Comparison of ENCODE assay signal across 2 cellular contexts in genomic region chr3:197465197-197465995, GRCh38.
TF ChIP-seq lines count a peak whose summit lies in the region.

No MANE protein-coding gene starts in this region.

TF ChIP-seq in A549, 52 proteins besides CTCF, POLR2A, EP300 and RAD21 (continued from another document):
- TF ChIP-seq MYC (IDR thresholded peaks at IDR 0.05; ENCODE audit: borderline replicate concordance, low read length), result no peak
- no peak for TF ChIP-seq PHF8 (IDR thresholded peaks at IDR 0.05; ENCODE audit: borderline replicate concordance, low read depth)
- TF ChIP-seq NR3C1 (IDR thresholded peaks at IDR 0.05), result no peak
- TF ChIP-seq POLR2AphosphoS2 (conservative IDR thresholded peaks at IDR 0.05; ENCODE audit: low read length), result no peak
- TF ChIP-seq KDM1A (IDR thresholded peaks at IDR 0.05; ENCODE audit: low read depth), result no peak
- no peak for TF ChIP-seq RCOR1 (IDR thresholded peaks at IDR 0.05; ENCODE audit: low read depth, low read length)

TF ChIP-seq in WTC11, 78 proteins besides CTCF, POLR2A, EP300 and RAD21 (continued from another document):
- no peak for TF ChIP-seq ERG (CRISPR knock-in tag; IDR thresholded peaks at IDR 0.05)
- TF ChIP-seq FOXP4 (CRISPR knock-in tag; IDR thresholded peaks at IDR 0.05), result no peak
- no peak for TF ChIP-seq GTF2I (CRISPR knock-in tag; conservative IDR thresholded peaks at IDR 0.05)
- no peak for TF ChIP-seq TCF7 (CRISPR knock-in tag; IDR thresholded peaks at IDR 0.05; ENCODE audit: low read depth)
- no peak for TF ChIP-seq E2F5 (CRISPR knock-in tag; IDR thresholded peaks at IDR 0.05)
- TF ChIP-seq IRF1 (CRISPR knock-in tag; IDR thresholded peaks at IDR 0.05), result no peak
- no peak for TF ChIP-seq CREB1 (CRISPR knock-in tag; IDR thresholded peaks at IDR 0.05)
- TF ChIP-seq ATF1 (CRISPR knock-in tag; IDR thresholded peaks at IDR 0.05), result no peak
- no peak for TF ChIP-seq GABPB1 (CRISPR knock-in tag; IDR thresholded peaks at IDR 0.05)
- TF ChIP-seq STAT6 (CRISPR knock-in tag; conservative IDR thresholded peaks at IDR 0.05; ENCODE audit: low read depth), result no peak
- no peak for TF ChIP-seq PRRX2 (CRISPR knock-in tag; IDR thresholded peaks at IDR 0.05)
